ENCODE assay signal across 19 cellular contexts in genomic region chr2:96574364-96574763, GRCh38. TPM values are rescaled to one million over a fixed set of nuclear protein-coding genes. Genes with fewer than 3 reads are reported as not detected.
DNase-seq lines count a peak whose midpoint lies in the region; ATAC-seq and TF ChIP-seq lines count a peak whose summit lies in the region.
"Had no signal": no experiment of that assay in that cellular context is flagged by ENCODE, and none has a peak within 500 bp of the region (broad histone marks: within the 10 kb centered on the region; RNA-seq: fewer than 3 reads in every experiment).

No MANE protein-coding gene starts in this region.

- no peak overlapping the region for H2BK120ac ChIP-seq in mesenchymal stem cell (ENCODE audit: low read depth, low read length)

- no peak overlapping the region for H3K4me2 ChIP-seq in Loucy (ENCODE audit: low read depth, low read length, poor library complexity, severe bottlenecking)
- H3K4me2 ChIP-seq in mesenchymal stem cell (ENCODE audit: low read length, poor library complexity, severe bottlenecking) = no peak overlapping the region

- H3K23ac ChIP-seq in mesenchymal stem cell (ENCODE audit: low read length in 2 of 2) = no peak overlapping the region

- TF ChIP-seq CTCF in Loucy (conservative IDR thresholded peaks at IDR 0.05; ENCODE audit: low read length) (peak; percentile 23; the same call in 1 of the 2 replicates), chondrocyte (IDR thresholded peaks at IDR 0.05) (peak; percentile 45), upper lobe of left lung (IDR thresholded peaks at IDR 0.05) (no peak)

- H3K18ac ChIP-seq in mesenchymal stem cell (ENCODE audit: low read depth in 1 of 2, low read length in 2 of 2) = no peak overlapping the region

- WGBS in mesenchymal stem cell = 96% methylated on average over 2 of the region's 2 CpGs
- 75 to 90% methylated on average over 2 of the region's 2 CpGs for WGBS in upper lobe of left lung, 2 donors

- ATAC-seq in upper lobe of left lung (ENCODE audit: low FRiP score in 2 of 2) = no peak
- ATAC-seq in Right ventricle myocardium inferior = no peak
- ATAC-seq: lower lobe of right lung had no signal

- peak; percentile 8 for DNase-seq in ELR (ENCODE audit: low read depth)
- DNase-seq in chondrocyte (ENCODE audit: low spot score) = no peak
- peak; percentile 5 for DNase-seq in mesenchymal stem cell
- DNase-seq in upper lobe of left lung = no peak
- DNase-seq in Ammon's horn (ENCODE audit: low spot score) = no peak
- no peak for DNase-seq in Right ventricle myocardium inferior (ENCODE audit: missing footprints)
- DNase-seq: activated CD4-positive, alpha-beta T cell treated with anti-CD3 and anti-CD28 coated beads, Interleukin-2, amount 50 U/mL, for 1 hour; activated gamma-delta T cell; central memory CD4-positive, alpha-beta T cell; effector CD8-positive, alpha-beta T cell; lower lobe of right lung; NCI-H1092; NCI-H2081; NK-92 treated with Interleukin-12 subunit alpha and Interleukin-12 subunit beta, amount 100 ng/mL, for 24 hours; retina had no signal

- no peaks in the 10 kb centered on the region for H4K20me1 ChIP-seq in Loucy (ENCODE audit: insufficient read depth, low read length, poor library complexity, severe bottlenecking)

- H3K27ac ChIP-seq in mesenchymal stem cell (ENCODE audit: low read length, poor library complexity, severe bottlenecking) (no peak overlapping the region), upper lobe of left lung (no peak overlapping the region)
- H3K27ac ChIP-seq: lower lobe of right lung, neutrophil, suprapubic skin had no signal

- H3K27me3 ChIP-seq in Loucy (ENCODE audit: insufficient read depth, low read length, poor library complexity, severe bottlenecking) (no peaks in the 10 kb centered on the region), mesenchymal stem cell (ENCODE audit: control insufficient read depth in 1 of 2, insufficient read depth in 1 of 2, low read length in 2 of 2) (no peaks in the 10 kb centered on the region), upper lobe of left lung (no peaks in the 10 kb centered on the region)
- H3K27me3 ChIP-seq: neutrophil, suprapubic skin had no signal

- no peak overlapping the region for H2AFZ ChIP-seq in Loucy (ENCODE audit: low read length)
- H2AFZ ChIP-seq in mesenchymal stem cell (ENCODE audit: low read depth, low read length) = no peak overlapping the region

- no peak overlapping the region for H3K4ac ChIP-seq in mesenchymal stem cell (ENCODE audit: low read depth in 1 of 2, low read length in 2 of 2)

- no peak overlapping the region for H2BK5ac ChIP-seq in mesenchymal stem cell (ENCODE audit: low read depth, low read length, poor library complexity, severe bottlenecking)

- no peak for TF ChIP-seq POLR2A in upper lobe of left lung (IDR thresholded peaks at IDR 0.05)

- no peak overlapping the region for H4K91ac ChIP-seq in mesenchymal stem cell (ENCODE audit: low read length)

- H4K8ac ChIP-seq in mesenchymal stem cell (ENCODE audit: low read length) = no peak overlapping the region

- no peak for TF ChIP-seq EP300 in upper lobe of left lung (IDR thresholded peaks at IDR 0.05)

- no peaks in the 10 kb centered on the region for H3K4me1 Mint-ChIP-seq in chondrocyte (ENCODE audit: low read depth)
- H3K4me1 Mint-ChIP-seq: B cell had no signal

- H2BK15ac ChIP-seq in mesenchymal stem cell (ENCODE audit: low read depth, poor library complexity, severe bottlenecking) = no peak overlapping the region

- H3F3A ChIP-seq in Loucy (ENCODE audit: low read depth) = no peaks in the 10 kb centered on the region

- no peaks in the 10 kb centered on the region for H3K36me3 ChIP-seq in Loucy (ENCODE audit: insufficient read depth, low read length)
- H3K36me3 ChIP-seq in mesenchymal stem cell (ENCODE audit: control insufficient read depth in 1 of 2, insufficient read depth in 2 of 2, low read depth in 1 of 2, low read length in 2 of 2) = no peaks in the 10 kb centered on the region
- H3K36me3 ChIP-seq in upper lobe of left lung = no peaks in the 10 kb centered on the region
- H3K36me3 ChIP-seq: lower lobe of right lung, neutrophil, suprapubic skin had no signal

- intact Hi-C loops in Right ventricle myocardium inferior (cut with DNase I) = no loop called here

- H3K9me3 ChIP-seq in Loucy (ENCODE audit: insufficient read depth, low read depth, low read length) = no peaks in the 10 kb centered on the region
- no peaks in the 10 kb centered on the region for H3K9me3 ChIP-seq in mesenchymal stem cell (ENCODE audit: control insufficient read depth, low read length)
- H3K9me3 ChIP-seq in upper lobe of left lung = no peaks in the 10 kb centered on the region
- H3K9me3 ChIP-seq: lower lobe of right lung, neutrophil, suprapubic skin had no signal

- no peak overlapping the region for H3K9ac ChIP-seq in Loucy (ENCODE audit: low read depth, low read length, poor library complexity, severe bottlenecking)
- H3K9ac ChIP-seq in mesenchymal stem cell (ENCODE audit: low read length) = no peak overlapping the region

- H3K27ac Mint-ChIP-seq in chondrocyte (ENCODE audit: unreplicated experiment) = no peak overlapping the region
- H3K27ac Mint-ChIP-seq: B cell had no signal

- no peaks in the 10 kb centered on the region for H3K36me3 Mint-ChIP-seq in chondrocyte (ENCODE audit: low read depth)

- no peaks in the 10 kb centered on the region for H3K9me2 ChIP-seq in Loucy (replicated peaks; ENCODE audit: low read depth, low read length)

- H3K79me2 ChIP-seq in Loucy (ENCODE audit: insufficient read depth, low read length) = no peaks in the 10 kb centered on the region

- H3K27me3 Mint-ChIP-seq in chondrocyte (ENCODE audit: low read depth) = no peaks in the 10 kb centered on the region
- H3K27me3 Mint-ChIP-seq: B cell had no signal

- no peak overlapping the region for H2AK5ac ChIP-seq in mesenchymal stem cell (ENCODE audit: low read length, severe bottlenecking)

- H3K4me1 ChIP-seq in Loucy (ENCODE audit: insufficient read depth, low read length, poor library complexity, severe bottlenecking) (no peaks in the 10 kb centered on the region), mesenchymal stem cell (ENCODE audit: control insufficient read depth, insufficient read depth, low read depth, low read length) (no peaks in the 10 kb centered on the region), upper lobe of left lung (no peaks in the 10 kb centered on the region)
- H3K4me1 ChIP-seq: lower lobe of right lung, suprapubic skin had no signal

- H3K4me3 ChIP-seq in Loucy (ENCODE audit: low read length, poor library complexity, severe bottlenecking) = no peak overlapping the region
- H3K4me3 ChIP-seq in mesenchymal stem cell (ENCODE audit: insufficient read depth in 1 of 2, low read depth in 1 of 2, low read length in 2 of 2) = no peak overlapping the region
- no peak overlapping the region for H3K4me3 ChIP-seq in upper lobe of left lung
- H3K4me3 ChIP-seq: lower lobe of right lung, suprapubic skin had no signal

- H3K9me3 Mint-ChIP-seq in chondrocyte (ENCODE audit: low read depth) = no peaks in the 10 kb centered on the region

- H3K79me1 ChIP-seq in mesenchymal stem cell (replicated peaks; ENCODE audit: low read length, poor library complexity, severe bottlenecking) = no peaks in the 10 kb centered on the region

- no peak overlapping the region for H2BK12ac ChIP-seq in mesenchymal stem cell (ENCODE audit: low read length in 2 of 2)

- no peak overlapping the region for H3K14ac ChIP-seq in mesenchymal stem cell (ENCODE audit: low read length in 2 of 2)

- no peak overlapping the region for H3K4me3 Mint-ChIP-seq in chondrocyte (ENCODE audit: unreplicated experiment)
- H3K4me3 Mint-ChIP-seq: B cell had no signal

RNA-seq across cellular contexts. Expression of gene ARID5A, which starts 37.8 kb away (rescaled TPM):
- total RNA-seq in chondrocyte (7.5 to 14.4 TPM (median 12.9 TPM) in 3 replicates), upper lobe of left lung (10 to 100 TPM; 18.6 to 57.2 (median 39.7) TPM), Right ventricle myocardium inferior (8.7 TPM)
- 4.0 TPM for polyA plus RNA-seq in mesenchymal stem cell (2013, experiment 1 of 2)
- polyA plus RNA-seq in mesenchymal stem cell (2013, experiment 2 of 2) = 3.9 TPM

Comparison
In these comparisons a context has a peak if more than half of its experiments do, and no peak if none do; other contexts are left out.
1. DNase-seq: peak in ELR (single experiment) and mesenchymal stem cell (single experiment); none in chondrocyte (single experiment), upper lobe of left lung (0 of 2), Ammon's horn (single experiment) and Right ventricle myocardium inferior (single experiment).
2. CTCF ChIP-seq: peak in Loucy (single experiment) and chondrocyte (single experiment); none in upper lobe of left lung (0 of 6).